ENCODE assay signal across 16 cellular contexts in genomic region chr1:157249739-157250138, GRCh38.
"Had no signal": no experiment of that assay in that cellular context is flagged by ENCODE, and none has a peak within 500 bp of the region (broad histone marks: within the 10 kb centered on the region; RNA-seq: fewer than 3 reads in every experiment).

No MANE protein-coding gene starts in this region.

- H3K4me1 ChIP-seq: esophagus muscularis mucosa, gastrocnemius medialis, heart right ventricle, suprapubic skin, thyroid gland had no signal

- H3K36me3 Mint-ChIP-seq: type B pancreatic cell had no signal

- H3K27me3 Mint-ChIP-seq: type B pancreatic cell had no signal

- H3K4me3 ChIP-seq: esophagus muscularis mucosa, gastrocnemius medialis, heart right ventricle, skin epidermis, suprapubic skin, thyroid gland had no signal

- H3K27me3 ChIP-seq: gastrocnemius medialis, thyroid gland had no signal

- H3K36me3 ChIP-seq: esophagus muscularis mucosa, gastrocnemius medialis, heart right ventricle, suprapubic skin, thyroid gland had no signal

- H3K4me1 Mint-ChIP-seq: naive thymus-derived CD4-positive, alpha-beta T cell; nephron progenitor cell had no signal

- ATAC-seq: gastrocnemius medialis; heart right ventricle; naive thymus-derived CD4-positive, alpha-beta T cell; sciatic nerve had no signal

- H3K27ac Mint-ChIP-seq: naive thymus-derived CD4-positive, alpha-beta T cell; nephron progenitor cell; type B pancreatic cell had no signal

- DNase-seq: effector memory CD4-positive, alpha-beta T cell; gastrocnemius medialis; heart right ventricle; hypothalamus; kidney glomerular epithelial cell; naive thymus-derived CD4-positive, alpha-beta T cell; nephron progenitor cell; stimulated activated CD4-positive, alpha-beta T cell treated with anti-CD3 and anti-CD28 coated beads, Interleukin-2, amount 100 ng/mL, for 24 hours; stimulated activated naive CD8-positive, alpha-beta T cell treated with anti-CD3 and anti-CD28 coated beads, Interleukin-15, Interleukin-2, amounts not matched to agents 100 U/mL and 50 U/mL, for 24 hours; thyroid gland had no signal

- H3K4me3 Mint-ChIP-seq: naive thymus-derived CD4-positive, alpha-beta T cell; nephron progenitor cell; type B pancreatic cell had no signal

- H3K9me3 Mint-ChIP-seq: type B pancreatic cell had no signal

- H3K9me3 ChIP-seq: gastrocnemius medialis, suprapubic skin, thyroid gland had no signal

- H3K27ac ChIP-seq: epithelial cell of prostate, esophagus muscularis mucosa, gastrocnemius medialis, heart right ventricle, skin epidermis, suprapubic skin, thyroid gland had no signal
